In genomic region chr6:79079425-79080130, GRCh38 we compare ENCODE assay signal across 8 cellular contexts. TPM values are rescaled to one million over a fixed set of nuclear protein-coding genes. Genes with fewer than 3 reads are reported as not detected.
DNase-seq lines count a peak whose midpoint lies in the region; ATAC-seq, FAIRE-seq and TF ChIP-seq lines count a peak whose summit lies in the region.

No MANE protein-coding gene starts in this region.

- peak overlapping the region; percentile 97 for H3K27ac Mint-ChIP-seq in activated CD8-positive, alpha-beta T cell treated with anti-CD3 and anti-CD28 coated beads for 36 hours

- H3K27ac ChIP-seq in AG04450 (ENCODE audit: low read depth, low read length), result no peak overlapping the region
- peak overlapping the region; percentile 91 for H3K27ac ChIP-seq in subcutaneous abdominal adipose tissue (ENCODE audit: low read depth, low read length)

- ATAC-seq in activated CD8-positive, alpha-beta T cell treated with anti-CD3 and anti-CD28 coated beads for 36 hours, result no peak
- ATAC-seq in sciatic nerve, result no peak

- H3K36me3 Mint-ChIP-seq in activated CD8-positive, alpha-beta T cell treated with anti-CD3 and anti-CD28 coated beads for 36 hours (ENCODE audit: low read depth), result peaks cover 12% of the 10 kb centered on the region

- no peaks in the 10 kb centered on the region; the same call in 1 of the 2 replicates for H3K9me3 ChIP-seq in AG04450 (ENCODE audit: control insufficient read depth, insufficient read depth, low read length)
- H3K9me3 ChIP-seq in subcutaneous abdominal adipose tissue (ENCODE audit: control insufficient read depth in 5 of 5, low read length in 5 of 5), result no peaks in the 10 kb centered on the region

- no peak for FAIRE-seq in HTR-8/SVneo (lab: Jason Lieb, UNC)

- no peaks in the 10 kb centered on the region for H3K27me3 ChIP-seq in AG04450 (ENCODE audit: control insufficient read depth, insufficient read depth, low read length)
- H3K27me3 ChIP-seq in H7 (ENCODE audit: control insufficient read depth, insufficient read depth, low read length), result no peaks in the 10 kb centered on the region
- no peaks in the 10 kb centered on the region for H3K27me3 ChIP-seq in subcutaneous abdominal adipose tissue (ENCODE audit: control insufficient read depth in 5 of 5, insufficient read depth in 4 of 5, low read length in 5 of 5)

- H3K4me1 ChIP-seq in subcutaneous abdominal adipose tissue (ENCODE audit: control insufficient read depth in 5 of 5, insufficient read depth in 5 of 5, low read length in 5 of 5), result peaks cover 0 to 38% (median 31%) of the 10 kb centered on the region in 5 donors

- H3K4me3 ChIP-seq in AG04450 (ENCODE audit: low read depth, low read length) (peak overlapping the region; percentile 84), H7 (ENCODE audit: insufficient read depth, low read depth, low read length) (peak overlapping the region; percentile 89), iPS-11a (ENCODE audit: low read depth, low read length) (peak overlapping the region; percentile 96), subcutaneous abdominal adipose tissue (ENCODE audit: low read depth in 1 of 5, low read length in 5 of 5) (peak overlapping the region; percentile 90 to 100 (median 98))

- DNase-seq in AG04450 (ENCODE audit: low read depth, low spot score) (no peak), H7 (peak; percentile 8), HTR-8/SVneo (ENCODE audit: insufficient read length, low spot score) (no peak), sciatic nerve (ENCODE audit: low spot score) (no peak), HCEC 1CT (no peak)
- DNase-seq in activated CD8-positive, alpha-beta T cell treated with anti-CD3 and anti-CD28 coated beads for 36 hours, result no peak

- POLR2A ChIA-PET in AG04450 (lab: Yijun Ruan, JAX), result no interaction called here
- POLR2A ChIA-PET in activated CD8-positive, alpha-beta T cell treated with anti-CD3 and anti-CD28 coated beads for 36 hours (lab: Charles Lee), result interaction anchor here (0.6 to 2.5 kb wide), 4 partner anchors 13 to 234 kb away, joined by 3 to 13 read pairs (median 4); no protein-coding TSS in a partner anchor

- H3K9me3 Mint-ChIP-seq in activated CD8-positive, alpha-beta T cell treated with anti-CD3 and anti-CD28 coated beads for 36 hours, result no peaks in the 10 kb centered on the region

- no peak for TF ChIP-seq CTCF in AG04450 (IDR thresholded peaks at IDR 0.05; ENCODE audit: low read depth, low read length)
- TF ChIP-seq CTCF in activated CD8-positive, alpha-beta T cell treated with anti-CD3 and anti-CD28 coated beads for 36 hours (IDR thresholded peaks at IDR 0.05), result no peak

- H3K4me3 Mint-ChIP-seq in activated CD8-positive, alpha-beta T cell treated with anti-CD3 and anti-CD28 coated beads for 36 hours, result peak overlapping the region; percentile 95

- intact Hi-C loops in activated CD8-positive, alpha-beta T cell treated with anti-CD3 and anti-CD28 coated beads for 36 hours (cut with micrococcal nuclease), result loop anchor here (5.0 kb wide), 1 partner anchor 37 kb away; no protein-coding TSS in a partner anchor
- intact Hi-C loops in sciatic nerve (cut with DNase I), result no loop called here

- peaks cover 16% of the 10 kb centered on the region for H3K27me3 Mint-ChIP-seq in activated CD8-positive, alpha-beta T cell treated with anti-CD3 and anti-CD28 coated beads for 36 hours

- peak overlapping the region; percentile 71 to 89 (median 87) for H3K9ac ChIP-seq in subcutaneous abdominal adipose tissue (ENCODE audit: low read length in 5 of 5)

- peaks cover 21% of the 10 kb centered on the region for H3K4me1 Mint-ChIP-seq in activated CD8-positive, alpha-beta T cell treated with anti-CD3 and anti-CD28 coated beads for 36 hours (ENCODE audit: low read depth)

- H3K36me3 ChIP-seq in H7 (replicated peaks; ENCODE audit: control insufficient read depth, insufficient read depth, low read length), result no peaks in the 10 kb centered on the region
- no peaks in the 10 kb centered on the region for H3K36me3 ChIP-seq in subcutaneous abdominal adipose tissue (ENCODE audit: control insufficient read depth in 5 of 5, insufficient read depth in 5 of 5, low read length in 5 of 5)

- CTCF ChIA-PET in AG04450 (lab: Charles Lee), result interaction anchor here (0.6 kb wide), 1 partner anchor 506 kb away, joined by 5 read pairs; no protein-coding TSS in a partner anchor
- CTCF ChIA-PET in activated CD8-positive, alpha-beta T cell treated with anti-CD3 and anti-CD28 coated beads for 36 hours (lab: Charles Lee), result no interaction called here

RNA-seq across cellular contexts. Expression of gene PHIP, which starts 1.5 kb away (rescaled TPM):
- polyA plus RNA-seq in AG04450 (2011; rRNA removed), result 8.4 and 11.1 TPM in 2 replicates
- 17.4 and 34.8 TPM in 2 replicates for polyA minus RNA-seq in AG04450 (2011; rRNA and poly(A)+ RNA removed)
- 24.4 and 39.5 TPM in 2 replicates for total RNA-seq in H7 (2014; rRNA removed; shearing (Covaris generic))
- 10 to 100 TPM; 24.7 to 25.7 TPM for total RNA-seq in activated CD8-positive, alpha-beta T cell treated with anti-CD3 and anti-CD28 coated beads for 36 hours
- 43.6 TPM for total RNA-seq in sciatic nerve
